ENCODE assay signal across 33 cellular contexts in the genomic region with DNA sequence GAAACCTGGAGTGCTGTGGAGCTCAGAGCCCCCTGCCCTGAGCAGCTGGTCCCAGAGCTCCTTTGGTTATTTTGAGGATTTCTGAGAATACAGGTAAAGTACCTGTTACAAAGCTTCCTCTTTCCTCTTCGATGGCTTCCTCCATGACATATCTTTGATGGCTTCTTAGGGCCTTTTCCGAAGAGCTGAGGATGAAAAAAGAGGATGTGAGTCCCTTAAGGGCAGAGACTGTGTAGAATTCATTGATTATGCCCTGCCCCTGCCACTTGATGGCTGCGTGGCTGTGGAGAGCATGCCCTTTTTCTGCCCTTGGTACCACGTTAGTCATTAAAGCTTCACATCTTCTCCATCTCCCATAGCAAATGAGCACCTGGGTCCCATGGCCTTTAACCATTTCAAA. TPM values are rescaled to one million over a fixed set of nuclear protein-coding genes. Genes with fewer than 3 reads are reported as not detected.
"Had no signal": no experiment of that assay in that cellular context is flagged by ENCODE, and none has a peak within 500 bp of the region (broad histone marks: within the 10 kb centered on the region; RNA-seq: fewer than 3 reads in every experiment).

No MANE protein-coding gene starts in this region.

- H3K36me3 ChIP-seq: neural progenitor cell, ovary, right lobe of liver, stomach, thoracic aorta, thyroid gland, tibial nerve, upper lobe of right lung, uterus had no signal

- DNase-seq: naive thymus-derived CD4-positive, alpha-beta T cell; natural killer cell; occipital lobe; psoas muscle; right cardiac atrium; stimulated activated CD4-positive, alpha-beta T cell treated with anti-CD3 and anti-CD28 coated beads, Interleukin-15, amount 100 ng/mL, for 24 hours; stimulated activated CD4-positive, alpha-beta T cell treated with anti-CD3 and anti-CD28 coated beads, Interleukin-2, amount 100 ng/mL, for 24 hours; stimulated activated CD4-positive, alpha-beta T cell treated with anti-CD3 and anti-CD28 coated beads, Interleukin-2, amount 100 ng/mL, for 48 hours; stimulated activated CD4-positive, alpha-beta T cell treated with anti-CD3 and anti-CD28 coated beads, Interleukin-4, amount 100 ng/mL, for 24 hours; stimulated activated naive CD4-positive, alpha-beta T cell treated with Interleukin-2 at 50 U/mL for 16 hours; thyroid gland; upper lobe of right lung; uterus had no signal

- H3K4me3 Mint-ChIP-seq: naive thymus-derived CD4-positive, alpha-beta T cell; natural killer cell; nephron; neural progenitor cell; stimulated activated effector memory CD8-positive, alpha-beta T cell treated with anti-CD3 and anti-CD28 coated beads, Interleukin-12 subunit alpha, Interleukin-12 subunit beta, amount 100 ng/mL, for 72 hours; stimulated activated naive CD8-positive, alpha-beta T cell treated with anti-CD3 and anti-CD28 coated beads, Interleukin-15, Interleukin-2, amounts not matched to agents 100 ng/mL and 50 ng/mL, for 24 hours; type B pancreatic cell had no signal

- H3K9me3 Mint-ChIP-seq: naive thymus-derived CD4-positive, alpha-beta T cell; natural killer cell; nephron; neural progenitor cell; stimulated activated effector memory CD8-positive, alpha-beta T cell treated with anti-CD3 and anti-CD28 coated beads, Interleukin-12 subunit alpha, Interleukin-12 subunit beta, amount 100 ng/mL, for 72 hours; stimulated activated naive CD8-positive, alpha-beta T cell treated with anti-CD3 and anti-CD28 coated beads, Interleukin-15, Interleukin-2, amounts not matched to agents 100 ng/mL and 50 ng/mL, for 24 hours; type B pancreatic cell had no signal

- H3K27ac Mint-ChIP-seq: naive thymus-derived CD4-positive, alpha-beta T cell; natural killer cell; nephron; neural progenitor cell; progenitor cell of endocrine pancreas; stimulated activated effector memory CD8-positive, alpha-beta T cell treated with anti-CD3 and anti-CD28 coated beads, Interleukin-12 subunit alpha, Interleukin-12 subunit beta, amount 100 ng/mL, for 72 hours; stimulated activated naive CD8-positive, alpha-beta T cell treated with anti-CD3 and anti-CD28 coated beads, Interleukin-15, Interleukin-2, amounts not matched to agents 100 ng/mL and 50 ng/mL, for 24 hours; type B pancreatic cell had no signal

- H3K4me1 Mint-ChIP-seq: neural progenitor cell; stimulated activated effector memory CD8-positive, alpha-beta T cell treated with anti-CD3 and anti-CD28 coated beads, Interleukin-12 subunit alpha, Interleukin-12 subunit beta, amount 100 ng/mL, for 72 hours had no signal

- H3K36me3 Mint-ChIP-seq: naive thymus-derived CD4-positive, alpha-beta T cell; natural killer cell; neural progenitor cell; stimulated activated effector memory CD8-positive, alpha-beta T cell treated with anti-CD3 and anti-CD28 coated beads, Interleukin-12 subunit alpha, Interleukin-12 subunit beta, amount 100 ng/mL, for 72 hours; type B pancreatic cell had no signal

- H3K27ac ChIP-seq: neural progenitor cell, ovary, parathyroid adenoma, psoas muscle, right lobe of liver, skin epidermis, stomach, thoracic aorta, thyroid gland, tibial nerve, upper lobe of right lung, uterus had no signal

- H3K27me3 ChIP-seq: neural progenitor cell, ovary, right lobe of liver, stomach, thyroid gland, tibial nerve, upper lobe of right lung, uterus had no signal

- H3K4me3 ChIP-seq: neural progenitor cell, ovary, psoas muscle, right lobe of liver, skin epidermis, smooth muscle cell, stomach, thoracic aorta, thyroid gland, tibial nerve, upper lobe of right lung, uterus had no signal

- ATAC-seq: naive thymus-derived CD4-positive, alpha-beta T cell; natural killer cell; psoas muscle; right cardiac atrium; right lobe of liver; stimulated activated effector memory CD8-positive, alpha-beta T cell treated with anti-CD3 and anti-CD28 coated beads, Interleukin-12 subunit alpha, Interleukin-12 subunit beta, amount 100 ng/mL, for 72 hours; upper lobe of right lung had no signal

- H3K9me3 ChIP-seq: ovary, psoas muscle, right lobe of liver, stomach, thoracic aorta, thyroid gland, upper lobe of right lung, uterus had no signal

- H3K9ac ChIP-seq: neural progenitor cell, parathyroid adenoma had no signal

- H3K4me1 ChIP-seq: neural progenitor cell, parathyroid adenoma, psoas muscle, upper lobe of right lung, uterus had no signal

- H3K27me3 Mint-ChIP-seq: naive thymus-derived CD4-positive, alpha-beta T cell; progenitor cell of endocrine pancreas; type B pancreatic cell had no signal

RNA-seq across cellular contexts. Expression of a gene that starts 14.2 kb away (rescaled TPM):
- total RNA-seq: naive thymus-derived CD4-positive, alpha-beta T cell; natural killer cell; occipital lobe; osteoblast; ovary; progenitor cell of endocrine pancreas; psoas muscle; renal cortical epithelial cell; right lobe of liver; smooth muscle cell; stomach; subcutaneous adipose tissue; temporal lobe; thoracic aorta; thyroid gland; upper lobe of right lung; uterus had no signal
- polyA plus RNA-seq: naive thymus-derived CD4-positive, alpha-beta T cell; neural cell; ovary; psoas muscle; smooth muscle cell; urinary bladder had no signal

RNA-seq across cellular contexts. Expression of a gene that starts 30.4 kb away (rescaled TPM):
- total RNA-seq: naive thymus-derived CD4-positive, alpha-beta T cell; natural killer cell; occipital lobe; ovary; progenitor cell of endocrine pancreas; renal cortical epithelial cell; right lobe of liver; smooth muscle cell; stomach; subcutaneous adipose tissue; temporal lobe; thyroid gland; upper lobe of right lung; uterus had no signal
- polyA plus RNA-seq: naive thymus-derived CD4-positive, alpha-beta T cell; ovary; psoas muscle had no signal
